ENCODE assay signal across 1 cellular context in the genomic region with DNA sequence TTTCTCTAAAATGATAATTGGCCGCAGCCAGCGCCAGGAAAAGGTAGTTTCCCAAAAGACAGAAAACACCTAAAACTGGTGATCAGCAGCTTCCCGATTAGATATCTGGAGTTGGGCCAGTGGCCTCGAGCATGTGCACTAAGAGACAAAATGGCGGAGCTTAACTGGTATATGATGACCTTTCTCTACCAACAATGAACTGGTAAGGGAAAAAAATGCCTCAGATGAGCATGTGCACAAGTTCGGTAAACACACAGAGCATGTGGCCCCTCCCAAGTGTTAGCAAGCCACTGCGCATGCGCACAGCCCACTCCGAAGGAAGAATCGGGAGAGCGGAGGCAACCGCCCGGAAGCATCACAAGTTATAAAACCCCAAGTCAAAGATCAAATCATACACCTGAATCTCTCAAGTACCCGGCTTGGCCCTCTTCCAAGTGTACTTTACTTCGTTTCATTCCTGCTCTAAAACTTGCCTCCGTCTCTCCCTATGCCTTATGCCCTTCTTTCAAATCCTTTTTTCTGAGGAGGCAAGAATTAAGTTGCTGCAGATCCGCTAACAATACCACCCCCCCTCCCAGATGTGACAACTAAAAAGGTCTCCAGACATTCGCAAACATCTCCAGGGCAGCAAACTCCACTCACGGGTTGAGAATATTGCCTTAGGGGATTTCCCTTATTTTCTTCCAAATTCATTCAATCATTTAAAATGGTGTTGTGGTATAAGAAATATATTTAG.
TF ChIP-seq lines count a peak whose summit lies in the region.

No MANE protein-coding gene starts in this region.

TF ChIP-seq in GM12878, 131 proteins besides CTCF, POLR2A, EP300 and RAD21 (continued from another document):
- TF ChIP-seq, protein P1, sequence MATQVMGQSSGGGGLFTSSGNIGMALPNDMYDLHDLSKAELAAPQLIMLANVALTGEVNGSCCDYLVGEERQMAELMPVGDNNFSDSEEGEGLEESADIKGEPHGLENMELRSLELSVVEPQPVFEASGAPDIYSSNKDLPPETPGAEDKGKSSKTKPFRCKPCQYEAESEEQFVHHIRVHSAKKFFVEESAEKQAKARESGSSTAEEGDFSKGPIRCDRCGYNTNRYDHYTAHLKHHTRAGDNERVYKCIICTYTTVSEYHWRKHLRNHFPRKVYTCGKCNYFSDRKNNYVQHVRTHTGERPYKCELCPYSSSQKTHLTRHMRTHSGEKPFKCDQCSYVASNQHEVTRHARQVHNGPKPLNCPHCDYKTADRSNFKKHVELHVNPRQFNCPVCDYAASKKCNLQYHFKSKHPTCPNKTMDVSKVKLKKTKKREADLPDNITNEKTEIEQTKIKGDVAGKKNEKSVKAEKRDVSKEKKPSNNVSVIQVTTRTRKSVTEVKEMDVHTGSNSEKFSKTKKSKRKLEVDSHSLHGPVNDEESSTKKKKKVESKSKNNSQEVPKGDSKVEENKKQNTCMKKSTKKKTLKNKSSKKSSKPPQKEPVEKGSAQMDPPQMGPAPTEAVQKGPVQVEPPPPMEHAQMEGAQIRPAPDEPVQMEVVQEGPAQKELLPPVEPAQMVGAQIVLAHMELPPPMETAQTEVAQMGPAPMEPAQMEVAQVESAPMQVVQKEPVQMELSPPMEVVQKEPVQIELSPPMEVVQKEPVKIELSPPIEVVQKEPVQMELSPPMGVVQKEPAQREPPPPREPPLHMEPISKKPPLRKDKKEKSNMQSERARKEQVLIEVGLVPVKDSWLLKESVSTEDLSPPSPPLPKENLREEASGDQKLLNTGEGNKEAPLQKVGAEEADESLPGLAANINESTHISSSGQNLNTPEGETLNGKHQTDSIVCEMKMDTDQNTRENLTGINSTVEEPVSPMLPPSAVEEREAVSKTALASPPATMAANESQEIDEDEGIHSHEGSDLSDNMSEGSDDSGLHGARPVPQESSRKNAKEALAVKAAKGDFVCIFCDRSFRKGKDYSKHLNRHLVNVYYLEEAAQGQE (IDR thresholded peaks at IDR 0.05; ENCODE audit: low read depth, low read length): no peak
